In genomic region chr17:48835971-48836370, GRCh38 we compare ENCODE assay signal across 20 cellular contexts. TPM values are rescaled to one million over a fixed set of nuclear protein-coding genes. Genes with fewer than 3 reads are reported as not detected.
DNase-seq lines count a peak whose midpoint lies in the region; ATAC-seq, FAIRE-seq and TF ChIP-seq lines count a peak whose summit lies in the region.
"Had no signal": no experiment of that assay in that cellular context is flagged by ENCODE, and none has a peak within 500 bp of the region (broad histone marks: within the 10 kb centered on the region; RNA-seq: fewer than 3 reads in every experiment).

No MANE protein-coding gene starts in this region.

- no peaks in the 10 kb centered on the region for H3K27me3 Mint-ChIP-seq in MCF 10A (ENCODE audit: insufficient read depth, unreplicated experiment)
- no peaks in the 10 kb centered on the region for H3K27me3 Mint-ChIP-seq in activated CD8-positive, alpha-beta T cell treated with anti-CD3 and anti-CD28 coated beads for 36 hours
- H3K27me3 Mint-ChIP-seq: stimulated activated memory B cell treated with anti-CD40 and anti-IgM and Interleukin-4, amounts not matched to agents 10 μg/mL and 1 μg/mL and 100 μg/mL, for 72 hours had no signal

- H3K4me3 ChIP-seq in Jurkat, Clone E6-1 (ENCODE audit: low read length), result no peak overlapping the region
- H3K4me3 ChIP-seq in colonic mucosa, result no peak overlapping the region
- H3K4me3 ChIP-seq: coronary artery, Peyer's patch had no signal

- H3K27me3 ChIP-seq in colonic mucosa, result no peaks in the 10 kb centered on the region
- H3K27me3 ChIP-seq: Peyer's patch had no signal

- no peak overlapping the region for H3K27ac Mint-ChIP-seq in MCF 10A (ENCODE audit: low read depth, unreplicated experiment)
- no peak overlapping the region for H3K27ac Mint-ChIP-seq in activated CD8-positive, alpha-beta T cell treated with anti-CD3 and anti-CD28 coated beads for 36 hours
- H3K27ac Mint-ChIP-seq in stimulated activated effector memory CD8-positive, alpha-beta T cell treated with anti-CD3 and anti-CD28 coated beads, Interleukin-12 subunit alpha, Interleukin-12 subunit beta, amount 100 ng/mL, for 72 hours, result no peak overlapping the region
- H3K27ac Mint-ChIP-seq: stimulated activated memory B cell treated with anti-CD40 and anti-IgM and Interleukin-4, amounts not matched to agents 10 μg/mL and 1 μg/mL and 100 μg/mL, for 72 hours had no signal

- FAIRE-seq in GM12891 (lab: Jason Lieb, UNC), result no peak
- FAIRE-seq: keratinocyte, urothelium cell line had no signal

- H3K4me1 Mint-ChIP-seq in MCF 10A (ENCODE audit: insufficient read depth, unreplicated experiment), result peaks cover 14% of the 10 kb centered on the region
- H3K4me1 Mint-ChIP-seq in activated CD8-positive, alpha-beta T cell treated with anti-CD3 and anti-CD28 coated beads for 36 hours (ENCODE audit: low read depth), result peaks cover 77% of the 10 kb centered on the region
- peaks cover 74% of the 10 kb centered on the region for H3K4me1 Mint-ChIP-seq in stimulated activated effector memory CD8-positive, alpha-beta T cell treated with anti-CD3 and anti-CD28 coated beads, Interleukin-12 subunit alpha, Interleukin-12 subunit beta, amount 100 ng/mL, for 72 hours

- H3K36me3 ChIP-seq in colonic mucosa, result no peaks in the 10 kb centered on the region
- H3K36me3 ChIP-seq: Peyer's patch had no signal

- ATAC-seq in activated CD8-positive, alpha-beta T cell treated with anti-CD3 and anti-CD28 coated beads for 36 hours, result no peak
- ATAC-seq in stimulated activated effector memory CD8-positive, alpha-beta T cell treated with anti-CD3 and anti-CD28 coated beads, Interleukin-12 subunit alpha, Interleukin-12 subunit beta, amount 100 ng/mL, for 72 hours, result no peak
- ATAC-seq: stimulated activated memory B cell treated with anti-CD40 and anti-IgM and Interleukin-4, amounts not matched to agents 10 μg/mL and 1 μg/mL and 100 μg/mL, for 72 hours had no signal

- in situ Hi-C loops in T47D (cut with HindIII; ENCODE audit: low pct_unique_long_range_greater_than_20kb, low sequenced_read_pairs), result no loop called here

- H3K9ac ChIP-seq in colonic mucosa (ENCODE audit: low read depth in 2 of 2, low read length in 2 of 2), result no peak overlapping the region

- POLR2A ChIA-PET in MCF 10A (lab: Yijun Ruan, JAX), result interaction anchor here (0.5 kb wide), 1 partner anchor 14 kb away, joined by 3 read pairs; no protein-coding TSS in a partner anchor
- POLR2A ChIA-PET in activated CD8-positive, alpha-beta T cell treated with anti-CD3 and anti-CD28 coated beads for 36 hours (lab: Charles Lee), result interaction anchor here (0.9 to 2.2 kb wide), 4 partner anchors 19 to 109 kb away, joined by 3 to 6 read pairs (median 3); partner anchors contain the start of genes SNF8 and UBE2Z

- TF ChIP-seq CTCF in MCF 10A (IDR thresholded peaks at IDR 0.05; ENCODE audit: unreplicated experiment) (no peak), colonic mucosa (IDR thresholded peaks at IDR 0.05) (no peak)
- TF ChIP-seq CTCF in activated CD8-positive, alpha-beta T cell treated with anti-CD3 and anti-CD28 coated beads for 36 hours (IDR thresholded peaks at IDR 0.05), result no peak

- no peak overlapping the region for H3K4me3 Mint-ChIP-seq in MCF 10A (ENCODE audit: unreplicated experiment)
- H3K4me3 Mint-ChIP-seq in activated CD8-positive, alpha-beta T cell treated with anti-CD3 and anti-CD28 coated beads for 36 hours, result no peak overlapping the region
- H3K4me3 Mint-ChIP-seq in stimulated activated effector memory CD8-positive, alpha-beta T cell treated with anti-CD3 and anti-CD28 coated beads, Interleukin-12 subunit alpha, Interleukin-12 subunit beta, amount 100 ng/mL, for 72 hours, result peak overlapping the region; percentile 2
- H3K4me3 Mint-ChIP-seq: stimulated activated memory B cell treated with anti-CD40 and anti-IgM and Interleukin-4, amounts not matched to agents 10 μg/mL and 1 μg/mL and 100 μg/mL, for 72 hours had no signal

- no peaks in the 10 kb centered on the region for H3K9me3 ChIP-seq in colonic mucosa
- H3K9me3 ChIP-seq: Peyer's patch had no signal

- TF ChIP-seq POLR2A in GM12891 (IDR thresholded peaks at IDR 0.05; ENCODE audit: low read depth, low read length), result no peak

- H3K9me3 Mint-ChIP-seq in MCF 10A (ENCODE audit: unreplicated experiment), result no peaks in the 10 kb centered on the region
- no peaks in the 10 kb centered on the region for H3K9me3 Mint-ChIP-seq in activated CD8-positive, alpha-beta T cell treated with anti-CD3 and anti-CD28 coated beads for 36 hours
- H3K9me3 Mint-ChIP-seq in stimulated activated effector memory CD8-positive, alpha-beta T cell treated with anti-CD3 and anti-CD28 coated beads, Interleukin-12 subunit alpha, Interleukin-12 subunit beta, amount 100 ng/mL, for 72 hours, result no peaks in the 10 kb centered on the region
- H3K9me3 Mint-ChIP-seq: stimulated activated memory B cell treated with anti-CD40 and anti-IgM and Interleukin-4, amounts not matched to agents 10 μg/mL and 1 μg/mL and 100 μg/mL, for 72 hours had no signal

- H3K27ac ChIP-seq in colonic mucosa, result no peak overlapping the region
- H3K27ac ChIP-seq: Peyer's patch had no signal

- peaks cover 25% of the 10 kb centered on the region for H3K36me3 Mint-ChIP-seq in MCF 10A (ENCODE audit: insufficient read depth, unreplicated experiment)
- peaks cover 12% of the 10 kb centered on the region for H3K36me3 Mint-ChIP-seq in activated CD8-positive, alpha-beta T cell treated with anti-CD3 and anti-CD28 coated beads for 36 hours (ENCODE audit: low read depth)
- H3K36me3 Mint-ChIP-seq in stimulated activated effector memory CD8-positive, alpha-beta T cell treated with anti-CD3 and anti-CD28 coated beads, Interleukin-12 subunit alpha, Interleukin-12 subunit beta, amount 100 ng/mL, for 72 hours, result peaks cover 16% of the 10 kb centered on the region
- H3K36me3 Mint-ChIP-seq: stimulated activated memory B cell treated with anti-CD40 and anti-IgM and Interleukin-4, amounts not matched to agents 10 μg/mL and 1 μg/mL and 100 μg/mL, for 72 hours had no signal

- intact Hi-C loops in MCF 10A (cut with micrococcal nuclease), result no loop called here
- intact Hi-C loops in activated CD8-positive, alpha-beta T cell treated with anti-CD3 and anti-CD28 coated beads for 36 hours (cut with micrococcal nuclease), result no loop called here
- intact Hi-C loops in colonic mucosa (cut with DNase I), result no loop called here

- BruUV-seq in MCF 10A (replicated peaks; lab: Mats Ljungman, UMichigan), result no TSS peak

- peak; percentile 61 to 86 for DNase-seq in T47D (ENCODE audit: low read depth in 1 of 2, low spot score in 1 of 2)
- DNase-seq in MCF 10A (ENCODE audit: unreplicated experiment), result no peak
- peak; percentile 33 for DNase-seq in Jurkat, Clone E6-1 (ENCODE audit: low read depth, low spot score)
- DNase-seq in activated CD8-positive, alpha-beta T cell treated with anti-CD3 and anti-CD28 coated beads for 36 hours, result peak; percentile 28
- no peak for DNase-seq in stimulated activated effector memory CD8-positive, alpha-beta T cell treated with anti-CD3 and anti-CD28 coated beads, Interleukin-12 subunit alpha, Interleukin-12 subunit beta, amount 100 ng/mL, for 72 hours (ENCODE audit: low spot score in 2 of 2)
- DNase-seq in GM12891 (ENCODE audit: insufficient read length, low spot score), result no peak
- DNase-seq in T-helper 9 cell, result no peak
- DNase-seq in colonic mucosa, result no peak
- DNase-seq: AML-193, anterior cingulate cortex, H7, NCI-H1092 treated with DMSO at 0.1 percent for 48 hours, NCI-H446 treated with DMSO at 0.1 percent for 48 hours, occipital lobe, Peyer's patch had no signal

- H3K4me1 ChIP-seq in colonic mucosa, result peaks cover 22% of the 10 kb centered on the region

- CTCF ChIA-PET in MCF 10A (lab: Yijun Ruan, JAX), result interaction anchor here (1.3 to 2.0 kb wide), 4 partner anchors 9 to 48 kb away, joined by 3 to 6 read pairs (median 4); no protein-coding TSS in a partner anchor
- CTCF ChIA-PET in activated CD8-positive, alpha-beta T cell treated with anti-CD3 and anti-CD28 coated beads for 36 hours (lab: Charles Lee), result interaction anchor here (0.9 to 7.1 kb wide), 9 partner anchors 13 to 223 kb away, joined by 3 to 42 read pairs (median 5); no protein-coding TSS in a partner anchor

TF ChIP-seq in GM12891, 5 proteins besides CTCF, POLR2A, EP300 and RAD21:
- TF ChIP-seq POU2F2 (IDR thresholded peaks at IDR 0.05; ENCODE audit: low read depth, low read length) (no peak), POLR2AphosphoS5 (IDR thresholded peaks at IDR 0.05; ENCODE audit: low read depth, low read length) (no peak), SPI1 (IDR thresholded peaks at IDR 0.05; ENCODE audit: low read depth, low read length) (no peak), TAF1 (IDR thresholded peaks at IDR 0.05; ENCODE audit: low read depth, low read length) (no peak), PAX5 (IDR thresholded peaks at IDR 0.05; ENCODE audit: insufficient read depth, low read length, severe bottlenecking) (no peak)

RNA-seq across cellular contexts. Expression of gene CALCOCO2, which starts 5.1 kb away (rescaled TPM):
- total RNA-seq in MCF 10A (2022) (96.1 and 113 TPM in 2 replicates), colonic mucosa (100 to 1,000 TPM; 187 to 232 TPM)
- polyA plus RNA-seq in Jurkat, Clone E6-1 (2012; ENCODE audit: insufficient read depth, insufficient read length), result 133 TPM
- total RNA-seq in activated CD8-positive, alpha-beta T cell treated with anti-CD3 and anti-CD28 coated beads for 36 hours, result 10 to 100 TPM; 69.2 to 73.1 TPM
- polyA plus RNA-seq in GM12891 (2012; ENCODE audit: low read depth, missing spikeins), result 54.6 TPM

RNA-seq across cellular contexts. Expression of gene TTLL6, which starts 18.9 kb away (rescaled TPM):
- total RNA-seq in MCF 10A (2022) (not detected in 2 replicates), colonic mucosa (10 to 100 TPM in 1 of 2 donors, 1 to 10 TPM in 1; 8.2 to 18.7 TPM)
- 0.86 TPM for polyA plus RNA-seq in Jurkat, Clone E6-1 (2012; ENCODE audit: insufficient read depth, insufficient read length)
- not detected for total RNA-seq in activated CD8-positive, alpha-beta T cell treated with anti-CD3 and anti-CD28 coated beads for 36 hours
- 0.05 TPM for polyA plus RNA-seq in GM12891 (2012; ENCODE audit: low read depth, missing spikeins)
- total RNA-seq: Daoy had no signal
- polyA plus RNA-seq: keratinocyte had no signal

RNA-seq across cellular contexts. Expression of gene ATP5MC1, which starts 56.6 kb away (rescaled TPM):
- total RNA-seq in MCF 10A (2022) (149 and 150 TPM in 2 replicates), colonic mucosa (100 to 1,000 TPM; 200 to 341 TPM)
- polyA plus RNA-seq in Jurkat, Clone E6-1 (2012; ENCODE audit: insufficient read depth, insufficient read length), result 335 TPM
- total RNA-seq in activated CD8-positive, alpha-beta T cell treated with anti-CD3 and anti-CD28 coated beads for 36 hours, result 100 to 1,000 TPM; 125 to 131 TPM
- polyA plus RNA-seq in GM12891 (2012; ENCODE audit: low read depth, missing spikeins), result 307 TPM

Comparison
In these comparisons a context has a peak if more than half of its experiments do, and no peak if none do; other contexts are left out.
1. DNase-seq: peak in T47D (2 of 2), Jurkat, Clone E6-1 (single experiment) and activated CD8-positive, alpha-beta T cell treated with anti-CD3 and anti-CD28 coated beads for 36 hours (single experiment); none in MCF 10A (single experiment), stimulated activated effector memory CD8-positive, alpha-beta T cell treated with anti-CD3 and anti-CD28 coated beads, Interleukin-12 subunit alpha, Interleukin-12 subunit beta, amount 100 ng/mL, for 72 hours (0 of 2), GM12891 (single experiment), T-helper 9 cell (single experiment) and colonic mucosa (single experiment).